Comparison of ENCODE assay signal across 8 cellular contexts in the genomic region with DNA sequence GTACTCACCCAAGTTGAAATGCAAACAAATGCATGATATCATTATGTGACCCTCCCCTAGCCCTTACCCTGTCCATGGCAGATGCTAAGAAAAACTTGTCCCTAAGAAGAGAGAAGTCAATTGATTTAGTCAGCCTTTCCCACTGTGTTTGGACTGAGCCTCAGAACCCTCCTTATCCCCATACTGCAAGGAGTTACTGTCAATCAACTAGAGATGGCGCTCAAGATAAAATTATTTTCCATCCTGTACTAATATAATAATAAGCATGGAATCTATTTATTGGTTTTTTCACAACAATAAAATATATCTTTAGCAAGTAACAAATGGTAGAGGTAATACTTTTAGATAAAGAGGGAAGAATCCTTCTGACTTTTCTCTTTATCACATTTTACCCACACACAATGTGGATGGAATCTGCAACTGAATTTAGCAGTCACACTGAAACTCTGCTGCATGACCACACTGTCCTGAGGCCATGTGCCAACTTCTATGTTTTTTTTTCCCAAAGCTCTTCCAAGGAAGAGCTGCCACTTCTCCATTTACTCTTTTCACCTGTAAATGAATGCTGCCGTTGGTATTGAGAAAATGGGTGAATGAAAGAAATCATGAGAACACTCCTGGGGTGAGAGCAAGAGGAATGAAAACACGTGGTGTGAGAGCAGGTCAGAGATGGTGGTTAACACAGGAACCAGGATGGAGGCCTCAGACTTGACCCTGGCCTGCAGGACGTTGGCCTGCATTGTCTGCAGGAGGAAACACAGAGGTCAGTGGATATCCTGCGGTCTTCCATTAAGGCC. TPM values are rescaled to one million over a fixed set of nuclear protein-coding genes. Genes with fewer than 3 reads are reported as not detected.
A peak's percentile ranks its signal among the peaks of the same experiment; 100 is the strongest.
DNase-seq lines count a peak whose midpoint lies in the region; ATAC-seq, FAIRE-seq and TF ChIP-seq lines count a peak whose summit lies in the region.

No MANE protein-coding gene starts in this region.

- no peak overlapping the region for H3K4me3 ChIP-seq in CD8-positive, alpha-beta memory T cell (ENCODE audit: low read length)
- H3K4me3 ChIP-seq in astrocyte (ENCODE audit: insufficient read depth, low read depth, low read length), result no peak overlapping the region
- H3K4me3 ChIP-seq in osteoblast (ENCODE audit: insufficient read depth, low read length), result no peak overlapping the region
- H3K4me3 ChIP-seq in foreskin fibroblast (ENCODE audit: low read depth in 1 of 2, low read length in 2 of 2), result no peak overlapping the region

- TF ChIP-seq CTCF in astrocyte (IDR thresholded peaks at IDR 0.05; ENCODE audit: insufficient read depth, low read depth, low read length) (no peak), osteoblast (IDR thresholded peaks at IDR 0.05; ENCODE audit: extremely low read depth, low read depth, low read length) (no peak), foreskin fibroblast (IDR thresholded peaks at IDR 0.05; ENCODE audit: low read depth, low read length) (no peak)

- no peaks in the 10 kb centered on the region for H3K9me3 ChIP-seq in CD8-positive, alpha-beta memory T cell (ENCODE audit: low read length)
- H3K9me3 ChIP-seq in astrocyte (ENCODE audit: insufficient read depth, low read depth, low read length), result no peaks in the 10 kb centered on the region
- H3K9me3 ChIP-seq in osteoblast (ENCODE audit: low read depth, low read length), result no peaks in the 10 kb centered on the region

- H3K4me1 Mint-ChIP-seq in CD8-positive, alpha-beta memory T cell, result peaks cover 80 to 99% (median 98%) of the 10 kb centered on the region in 3 donors
- peaks cover 68% of the 10 kb centered on the region for H3K4me1 Mint-ChIP-seq in astrocyte (ENCODE audit: low read depth, unreplicated experiment)

- no peak for DNase-seq in CD8-positive, alpha-beta memory T cell
- no peak for DNase-seq in astrocyte (ENCODE audit: low read depth)
- DNase-seq in osteoblast (ENCODE audit: insufficient read length, low spot score, missing footprints), result no peak
- no peak for DNase-seq in foreskin fibroblast
- DNase-seq in NCI-H1694 treated with DMSO at 0.1 percent for 48 hours (lab: John Stamatoyannopoulos, UW), result no peak
- no peak for DNase-seq in NCI-H1436 (lab: John Stamatoyannopoulos, UW)

- peaks cover 0 to 4% of the 10 kb centered on the region in 2 donors for H3K27me3 Mint-ChIP-seq in CD8-positive, alpha-beta memory T cell
- no peaks in the 10 kb centered on the region for H3K27me3 Mint-ChIP-seq in astrocyte (ENCODE audit: low read depth, unreplicated experiment)

- H3K27ac Mint-ChIP-seq in CD8-positive, alpha-beta memory T cell, result peak overlapping the region; percentile 77 to 97 (median 88)
- peak overlapping the region; percentile 77 for H3K27ac Mint-ChIP-seq in astrocyte (ENCODE audit: unreplicated experiment)

- H2AFZ ChIP-seq in astrocyte (ENCODE audit: low read depth, low read length) (no peak overlapping the region), osteoblast (ENCODE audit: low read length) (no peak overlapping the region)

- peaks cover 35% of the 10 kb centered on the region for H3K4me1 ChIP-seq in CD8-positive, alpha-beta memory T cell (ENCODE audit: insufficient read depth, low read length)
- H3K4me1 ChIP-seq in astrocyte (ENCODE audit: insufficient read depth, low read length) (peaks cover 82% of the 10 kb centered on the region), osteoblast (ENCODE audit: insufficient read depth, low read length) (peaks cover 96% of the 10 kb centered on the region)

- no peaks in the 10 kb centered on the region for H3K27me3 ChIP-seq in CD8-positive, alpha-beta memory T cell (ENCODE audit: insufficient read depth, low read length, poor library complexity, severe bottlenecking)
- H3K27me3 ChIP-seq in astrocyte (ENCODE audit: insufficient read depth, low read length) (no peaks in the 10 kb centered on the region), osteoblast (ENCODE audit: insufficient read depth, low read length) (no peaks in the 10 kb centered on the region)

- peaks cover 0 to 3% (median 0%) of the 10 kb centered on the region in 3 donors for H3K36me3 Mint-ChIP-seq in CD8-positive, alpha-beta memory T cell
- peaks cover 10% of the 10 kb centered on the region for H3K36me3 Mint-ChIP-seq in astrocyte (ENCODE audit: low read depth, unreplicated experiment)

- H3K27ac ChIP-seq in CD8-positive, alpha-beta memory T cell (ENCODE audit: low read depth, low read length), result no peak overlapping the region
- H3K27ac ChIP-seq in astrocyte (ENCODE audit: low read depth, low read length), result peak overlapping the region; percentile 76
- peak overlapping the region; percentile 100 for H3K27ac ChIP-seq in osteoblast (ENCODE audit: low read depth, low read length)

- H3K36me3 ChIP-seq in CD8-positive, alpha-beta memory T cell (ENCODE audit: insufficient read depth, low read length), result no peaks in the 10 kb centered on the region
- H3K36me3 ChIP-seq in astrocyte (ENCODE audit: insufficient read depth, low read length) (no peaks in the 10 kb centered on the region), osteoblast (ENCODE audit: insufficient read depth, low read length) (peaks cover 23% of the 10 kb centered on the region)

- peaks cover 40% of the 10 kb centered on the region for H3K79me2 ChIP-seq in astrocyte (ENCODE audit: insufficient read depth, low read length)
- H3K79me2 ChIP-seq in osteoblast (ENCODE audit: insufficient read depth, low read length), result peaks cover 79% of the 10 kb centered on the region

- no peaks in the 10 kb centered on the region for H3K9me3 Mint-ChIP-seq in CD8-positive, alpha-beta memory T cell
- H3K9me3 Mint-ChIP-seq in astrocyte (ENCODE audit: unreplicated experiment), result no peaks in the 10 kb centered on the region

- H4K20me1 ChIP-seq in astrocyte (ENCODE audit: insufficient read depth, low read length) (peaks cover 20% of the 10 kb centered on the region), osteoblast (ENCODE audit: insufficient read depth, low read length) (peaks cover 21% of the 10 kb centered on the region)

- CTCF ChIA-PET in CD8-positive, alpha-beta memory T cell (lab: Charles Lee), result interaction anchor here (11.7 kb wide), 1 partner anchor 21 kb away, joined by 115 read pairs; no protein-coding TSS in a partner anchor

- FAIRE-seq in astrocyte (lab: Jason Lieb, UNC), result no peak

- POLR2A ChIA-PET in CD8-positive, alpha-beta memory T cell (lab: Charles Lee), result interaction anchor here (3.8 kb wide), 1 partner anchor 10 kb away, joined by 27 read pairs; a partner anchor contains a TSS

- H3K4me2 ChIP-seq in astrocyte (ENCODE audit: low read length) (peak overlapping the region; percentile 27), osteoblast (ENCODE audit: insufficient read depth, low read length) (peak overlapping the region; percentile 74)

- no peak overlapping the region for H3K9ac ChIP-seq in astrocyte (ENCODE audit: low read length)

- ATAC-seq in HG02759 (IDR thresholded peaks at IDR 0.05; ENCODE audit: unreplicated experiment), result peak; percentile 20
- ATAC-seq in GM18873 (IDR thresholded peaks at IDR 0.05; ENCODE audit: low FRiP score, unreplicated experiment), result no peak

- H3K4me3 Mint-ChIP-seq in CD8-positive, alpha-beta memory T cell, result peak overlapping the region in 6 of 7 donors; percentile 1 to 82 (median 52)
- no peak overlapping the region for H3K4me3 Mint-ChIP-seq in astrocyte (ENCODE audit: unreplicated experiment)

RNA-seq across cellular contexts. Expression of a gene that starts 10.5 kb away (rescaled TPM):
- 10 to 100 TPM; 14.8 to 15.4 TPM for total RNA-seq in CD8-positive, alpha-beta memory T cell
- polyA plus RNA-seq in CD8-positive, alpha-beta memory T cell, result 32.7 TPM
- total RNA-seq in astrocyte (76.1 and 77.4 TPM in 2 replicates), osteoblast (219 and 280 TPM in 2 replicates)
